In the genomic region with DNA sequence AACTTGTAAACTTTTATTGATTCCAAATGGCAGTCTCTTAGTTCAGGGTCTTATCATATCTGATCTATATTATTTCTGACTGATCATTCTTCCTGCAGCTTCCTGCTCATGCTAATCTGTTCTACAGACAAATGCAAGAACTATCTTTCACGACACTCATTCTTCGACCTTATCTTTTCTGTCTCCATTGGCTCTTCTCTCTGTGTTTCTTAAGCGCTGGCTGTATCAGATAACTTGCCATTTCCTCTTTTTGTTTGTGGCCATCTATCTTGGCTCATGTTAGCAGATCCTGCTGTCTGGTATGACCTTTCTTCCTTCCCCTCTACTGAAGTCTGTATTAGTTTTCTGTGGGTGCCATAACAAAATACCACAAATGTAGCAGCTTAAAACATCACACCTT, we compare ENCODE assay signal across 22 cellular contexts.
"Had no signal": no experiment of that assay in that cellular context is flagged by ENCODE, and none has a peak within 500 bp of the region (broad histone marks: within the 10 kb centered on the region; RNA-seq: fewer than 3 reads in every experiment).

No MANE protein-coding gene starts in this region.

- H3K27ac ChIP-seq: dorsolateral prefrontal cortex, prostate gland, right atrium auricular region had no signal

- H3K36me3 ChIP-seq: prostate gland, right atrium auricular region had no signal

- H3K9me3 ChIP-seq: prostate gland had no signal

- FAIRE-seq: islet of Langerhans had no signal

- H3K27me3 ChIP-seq: right atrium auricular region had no signal

- H3K4me3 ChIP-seq: dorsolateral prefrontal cortex, prostate gland, right atrium auricular region had no signal

- H3K4me1 ChIP-seq: prostate gland, right atrium auricular region had no signal

- DNase-seq: activated CD4-positive, alpha-beta T cell treated with anti-CD3 and anti-CD28 coated beads, Interleukin-2, amount 10 ng/mL, durations not matched to agents 7 days and 5 days; activated CD8-positive, alpha-beta memory T cell treated with anti-CD3 and anti-CD28 coated beads, Interleukin-2, amount 50 U/mL, for 4 hours; activated effector memory CD4-positive, alpha-beta T cell treated with Interleukin-2 at 50 U/mL for 16 hours; activated naive CD4-positive, alpha-beta T cell treated with anti-CD3 and anti-CD28 coated beads, Interleukin-2, amount 10 ng/mL, durations not matched to agents 7 days and 5 days; activated naive CD8-positive, alpha-beta T cell treated with anti-CD3 and anti-CD28 coated beads, Interleukin-2, amount 50 U/mL, for 24 hours; activated T-cell treated with anti-CD3 and anti-CD28 coated beads, Interleukin-2, amount 50 U/mL, for 4 hours; anterior cingulate cortex; caudate nucleus; dorsolateral prefrontal cortex; endodermal cell; foreskin melanocyte; glutamatergic neuron; hippocampal formation; left cardiac atrium; naive thymus-derived CD8-positive, alpha-beta T cell; stimulated activated CD4-positive, alpha-beta T cell treated with anti-CD3 and anti-CD28 coated beads, Interleukin-12 subunit alpha, Interleukin-12 subunit beta, amount 100 ng/mL, for 4 hours; stimulated activated CD4-positive, alpha-beta T cell treated with anti-CD3 and anti-CD28 coated beads, Interleukin-1b, Interleukin-23, amount 100 ng/mL, for 48 hours; stimulated activated CD8-positive, alpha-beta memory T cell treated with anti-CD3 and anti-CD28 coated beads, Interleukin-4, amount 100 ng/mL, for 48 hours; stimulated activated naive CD4-positive, alpha-beta T cell had no signal
